8 cellular contexts compared by ENCODE assay signal in the genomic region with DNA sequence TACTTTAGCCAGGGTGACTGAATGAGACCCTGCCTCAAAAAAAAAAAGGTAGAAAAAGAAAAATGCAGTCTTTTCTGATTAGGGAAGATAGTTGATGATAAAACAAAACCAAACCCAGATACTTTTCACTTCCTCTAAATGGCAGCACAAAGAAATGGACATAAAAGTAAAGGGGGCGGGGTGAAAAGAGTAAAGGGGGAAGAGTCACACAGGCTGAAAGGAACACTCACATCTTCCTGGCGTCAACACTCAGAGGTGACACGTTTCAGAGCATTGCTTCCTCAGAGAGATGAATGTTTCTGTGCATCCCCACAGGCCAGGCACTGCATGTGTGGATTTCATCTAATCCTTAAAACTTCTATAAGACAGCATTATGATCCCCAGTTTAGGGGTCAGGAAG.
DNase-seq lines count a peak whose midpoint lies in the region; ATAC-seq and TF ChIP-seq lines count a peak whose summit lies in the region.

No MANE protein-coding gene starts in this region.

- peak; percentile 66 for ATAC-seq in GM21576 (IDR thresholded peaks at IDR 0.05; ENCODE audit: unreplicated experiment)
- peak in 1 of 3 donors; percentile 45 for ATAC-seq in natural killer cell

- H3K4me3 Mint-ChIP-seq in natural killer cell, result no peak overlapping the region

- H3K4me1 Mint-ChIP-seq in natural killer cell, result peaks cover 57 to 73% of the 10 kb centered on the region in 2 donors

- peak overlapping the region; percentile 47 to 64 for H3K27ac Mint-ChIP-seq in natural killer cell

- intact Hi-C loops in natural killer cell (cut with micrococcal nuclease), result no loop called here

- TF ChIP-seq CTCF in natural killer cell (IDR thresholded peaks at IDR 0.05), result no peak

- no peaks in the 10 kb centered on the region for H3K27me3 Mint-ChIP-seq in natural killer cell (ENCODE audit: low read depth in 2 of 2)

- DNase-seq in activated CD4-positive, alpha-beta T cell treated with anti-CD3 and anti-CD28 coated beads for 48 hours, result peak; percentile 37
- DNase-seq in activated CD4-positive, alpha-beta T cell treated with anti-CD3 and anti-CD28 coated beads for 1 hour, result no peak
- DNase-seq in NOMO-1 treated with DMSO at 0.1 percent for 48 hours (lab: John Stamatoyannopoulos, UW; ENCODE audit: unreplicated experiment) (peak; percentile 37), natural killer cell (no peak), superior temporal gyrus (ENCODE audit: extremely low spot score) (no peak), cerebellar nuclear complex (lab: John Stamatoyannopoulos, UW) (no peak)
- DNase-seq in effector CD4-positive, alpha-beta T cell, result no peak

- no peaks in the 10 kb centered on the region for H3K36me3 Mint-ChIP-seq in natural killer cell

- H3K9me3 Mint-ChIP-seq in natural killer cell, result no peaks in the 10 kb centered on the region

Comparison
In these comparisons a context has a peak if more than half of its experiments do, and no peak if none do; other contexts are left out.
1. DNase-seq: peak in activated CD4-positive, alpha-beta T cell treated with anti-CD3 and anti-CD28 coated beads for 48 hours (single experiment) and NOMO-1 treated with DMSO at 0.1 percent for 48 hours (single experiment); none in activated CD4-positive, alpha-beta T cell treated with anti-CD3 and anti-CD28 coated beads for 1 hour (single experiment), natural killer cell (single experiment), superior temporal gyrus (single experiment), effector CD4-positive, alpha-beta T cell (single experiment) and cerebellar nuclear complex (0 of 2).